1 cellular context compared by ENCODE assay signal in the genomic region with DNA sequence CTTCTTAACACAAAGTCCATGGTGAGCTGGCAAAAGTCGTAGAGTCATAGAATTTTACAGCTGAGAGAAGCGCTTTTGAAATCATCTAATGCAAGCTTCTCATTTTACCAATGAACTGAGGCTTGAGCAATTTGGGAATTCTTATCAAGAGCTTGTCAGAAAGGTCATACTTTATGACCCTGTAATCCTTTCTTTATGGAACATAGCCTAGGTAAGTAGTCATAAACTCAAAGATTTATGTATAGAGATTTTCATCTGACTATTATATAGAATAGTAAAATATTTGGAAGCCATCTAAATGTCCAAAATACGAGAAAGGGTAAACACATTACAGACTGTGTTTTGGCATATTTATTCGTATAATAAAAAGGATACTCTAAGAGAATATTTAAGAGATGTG.
A peak's percentile ranks its signal among the peaks of the same experiment; 100 is the strongest.
TF ChIP-seq lines count a peak whose summit lies in the region.

No MANE protein-coding gene starts in this region.

TF ChIP-seq in HEK293, 187 proteins besides CTCF, POLR2A, EP300 and RAD21 (continued from another document):
- TF ChIP-seq BCL11A (tag by site-specific recombination; IDR thresholded peaks at IDR 0.05; ENCODE audit: low read depth) (no peak), HOXA7 (CRISPR knock-in tag; IDR thresholded peaks at IDR 0.05; ENCODE audit: borderline replicate concordance) (no peak), ZNF610 (tag by site-specific recombination; IDR thresholded peaks at IDR 0.05; ENCODE audit: borderline replicate concordance) (0 out of 2 replicates have a peak, but pooled peaks have one; percentile 22)
- TF ChIP-seq, protein P1, sequence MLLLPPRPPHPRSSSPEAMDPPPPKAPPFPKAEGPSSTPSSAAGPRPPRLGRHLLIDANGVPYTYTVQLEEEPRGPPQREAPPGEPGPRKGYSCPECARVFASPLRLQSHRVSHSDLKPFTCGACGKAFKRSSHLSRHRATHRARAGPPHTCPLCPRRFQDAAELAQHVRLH (tag by site-specific recombination; IDR thresholded peaks at IDR 0.05), result peak; percentile 53
- TF ChIP-seq, protein P2, sequence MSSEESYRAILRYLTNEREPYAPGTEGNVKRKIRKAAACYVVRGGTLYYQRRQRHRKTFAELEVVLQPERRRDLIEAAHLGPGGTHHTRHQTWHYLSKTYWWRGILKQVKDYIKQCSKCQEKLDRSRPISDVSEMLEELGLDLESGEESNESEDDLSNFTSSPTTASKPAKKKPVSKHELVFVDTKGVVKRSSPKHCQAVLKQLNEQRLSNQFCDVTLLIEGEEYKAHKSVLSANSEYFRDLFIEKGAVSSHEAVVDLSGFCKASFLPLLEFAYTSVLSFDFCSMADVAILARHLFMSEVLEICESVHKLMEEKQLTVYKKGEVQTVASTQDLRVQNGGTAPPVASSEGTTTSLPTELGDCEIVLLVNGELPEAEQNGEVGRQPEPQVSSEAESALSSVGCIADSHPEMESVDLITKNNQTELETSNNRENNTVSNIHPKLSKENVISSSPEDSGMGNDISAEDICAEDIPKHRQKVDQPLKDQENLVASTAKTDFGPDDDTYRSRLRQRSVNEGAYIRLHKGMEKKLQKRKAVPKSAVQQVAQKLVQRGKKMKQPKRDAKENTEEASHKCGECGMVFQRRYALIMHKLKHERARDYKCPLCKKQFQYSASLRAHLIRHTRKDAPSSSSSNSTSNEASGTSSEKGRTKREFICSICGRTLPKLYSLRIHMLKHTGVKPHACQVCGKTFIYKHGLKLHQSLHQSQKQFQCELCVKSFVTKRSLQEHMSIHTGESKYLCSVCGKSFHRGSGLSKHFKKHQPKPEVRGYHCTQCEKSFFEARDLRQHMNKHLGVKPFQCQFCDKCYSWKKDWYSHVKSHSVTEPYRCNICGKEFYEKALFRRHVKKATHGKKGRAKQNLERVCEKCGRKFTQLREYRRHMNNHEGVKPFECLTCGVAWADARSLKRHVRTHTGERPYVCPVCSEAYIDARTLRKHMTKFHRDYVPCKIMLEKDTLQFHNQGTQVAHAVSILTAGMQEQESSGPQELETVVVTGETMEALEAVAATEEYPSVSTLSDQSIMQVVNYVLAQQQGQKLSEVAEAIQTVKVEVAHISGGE (tag by site-specific recombination; conservative IDR thresholded peaks at IDR 0.05; ENCODE audit: low read depth), result no peak
- TF ChIP-seq, protein P3, sequence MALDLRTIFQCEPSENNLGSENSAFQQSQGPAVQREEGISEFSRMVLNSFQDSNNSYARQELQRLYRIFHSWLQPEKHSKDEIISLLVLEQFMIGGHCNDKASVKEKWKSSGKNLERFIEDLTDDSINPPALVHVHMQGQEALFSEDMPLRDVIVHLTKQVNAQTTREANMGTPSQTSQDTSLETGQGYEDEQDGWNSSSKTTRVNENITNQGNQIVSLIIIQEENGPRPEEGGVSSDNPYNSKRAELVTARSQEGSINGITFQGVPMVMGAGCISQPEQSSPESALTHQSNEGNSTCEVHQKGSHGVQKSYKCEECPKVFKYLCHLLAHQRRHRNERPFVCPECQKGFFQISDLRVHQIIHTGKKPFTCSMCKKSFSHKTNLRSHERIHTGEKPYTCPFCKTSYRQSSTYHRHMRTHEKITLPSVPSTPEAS (tag by site-specific recombination; IDR thresholded peaks at IDR 0.05), result no peak
